8 cellular contexts compared by ENCODE assay signal in genomic region chr7:4610768-4611467, GRCh38.
A peak's percentile ranks its signal among the peaks of the same experiment; 100 is the strongest.
DNase-seq lines count a peak whose midpoint lies in the region; ATAC-seq and TF ChIP-seq lines count a peak whose summit lies in the region.

No MANE protein-coding gene starts in this region.

- peak; percentile 62 for ATAC-seq in GM21717 (IDR thresholded peaks at IDR 0.05; ENCODE audit: unreplicated experiment)
- ATAC-seq in HG02759 (IDR thresholded peaks at IDR 0.05; ENCODE audit: unreplicated experiment) = no peak

- 48% methylated on average over 8 of the region's 8 CpGs for WGBS in hepatocyte (ENCODE audit: low lambda C conversion rate, missing lambda C conversion rate)

- H3K4me2 ChIP-seq in hepatocyte = no peak overlapping the region

- no peak for TF ChIP-seq POLR2A in NB4 (IDR thresholded peaks at IDR 0.05; ENCODE audit: extremely low read depth, insufficient read length)

- no peak overlapping the region for H3K4me3 ChIP-seq in NB4 (ENCODE audit: low read depth, low read length)
- no peak overlapping the region for H3K4me3 ChIP-seq in astrocyte of the cerebellum (ENCODE audit: low read depth, low read length)
- H3K4me3 ChIP-seq in hepatocyte = no peak overlapping the region

- peak; percentile 83 for TF ChIP-seq CTCF in NB4 (IDR thresholded peaks at IDR 0.05; ENCODE audit: low read depth, low read length)
- TF ChIP-seq CTCF in astrocyte of the cerebellum (IDR thresholded peaks at IDR 0.05; ENCODE audit: low read depth, low read length, missing control alignments) = peak; percentile 76
- peak; percentile 83 for TF ChIP-seq CTCF in hepatocyte (IDR thresholded peaks at IDR 0.05; ENCODE audit: poor library complexity)

- in situ Hi-C loops in astrocyte of the cerebellum (cut with HindIII; ENCODE audit: low sequenced_read_pairs) = no loop called here

- peaks cover 11% of the 10 kb centered on the region for H3K4me1 ChIP-seq in hepatocyte (ENCODE audit: insufficient read depth)

- H3K9me3 ChIP-seq in hepatocyte (ENCODE audit: low read depth) = no peaks in the 10 kb centered on the region

- H3K79me2 ChIP-seq in hepatocyte = no peaks in the 10 kb centered on the region

- no peaks in the 10 kb centered on the region for H3K9me2 ChIP-seq in hepatocyte (replicated peaks; ENCODE audit: insufficient read depth)

- no peak overlapping the region for H3K27ac ChIP-seq in hepatocyte

- H4K20me1 ChIP-seq in hepatocyte (ENCODE audit: insufficient read depth, poor library complexity, severe bottlenecking) = no peaks in the 10 kb centered on the region

- DNase-seq in DMS 273 treated with DMSO at 0.1 percent for 48 hours (lab: John Stamatoyannopoulos, UW) (peak; percentile 54), NB4 (ENCODE audit: low read depth) (peak; percentile 81), SW480 (ENCODE audit: low spot score) (peak; percentile 81), astrocyte of the cerebellum (ENCODE audit: low read depth) (peak; percentile 75), hepatocyte (ENCODE audit: low spot score) (peak; percentile 81)
- DNase-seq in stimulated activated CD4-positive, alpha-beta T cell treated with anti-CD3 and anti-CD28 coated beads, Interleukin-12 subunit alpha, Interleukin-12 subunit beta, amount 100 ng/mL, for 24 hours (ENCODE audit: low read depth in 2 of 2) = peak; percentile 14 to 20

- no peak overlapping the region for H2AFZ ChIP-seq in hepatocyte

- no peaks in the 10 kb centered on the region for H3K36me3 ChIP-seq in hepatocyte (replicated peaks; ENCODE audit: insufficient read depth, low read depth)

- no peaks in the 10 kb centered on the region for H3K27me3 ChIP-seq in hepatocyte

Comparison
In these comparisons a context has a peak if more than half of its experiments do, and no peak if none do; other contexts are left out.
1. DNase-seq: peak in every context shown above with its lines; median percentile 81 in NB4; 81 in SW480; 81 in hepatocyte; 75 in astrocyte of the cerebellum; 54 in DMS 273 treated with DMSO at 0.1 percent for 48 hours; 17 in stimulated activated CD4-positive, alpha-beta T cell treated with anti-CD3 and anti-CD28 coated beads, Interleukin-12 subunit alpha, Interleukin-12 subunit beta, amount 100 ng/mL, for 24 hours.